In genomic region chr9:134686896-134687295, GRCh38 we compare ENCODE assay signal across 17 cellular contexts. TPM values are rescaled to one million over a fixed set of nuclear protein-coding genes. Genes with fewer than 3 reads are reported as not detected.
DNase-seq lines count a peak whose midpoint lies in the region; ATAC-seq, FAIRE-seq and TF ChIP-seq lines count a peak whose summit lies in the region.
"Had no signal": no experiment of that assay in that cellular context is flagged by ENCODE, and none has a peak within 500 bp of the region (broad histone marks: within the 10 kb centered on the region; RNA-seq: fewer than 3 reads in every experiment).

No MANE protein-coding gene starts in this region.

- 84% methylated on average over 9 of the region's 9 CpGs for WGBS in right cardiac atrium
- no CpG with 5 or more reads among the region's 9 CpGs for WGBS in neuronal stem cell (ENCODE audit: extremely low coverage in 2 of 2, insufficient read length in 2 of 2, insufficient replicate concordance in 1 of 2), 2 donors
- 97% methylated on average over 9 of the region's 9 CpGs for WGBS in smooth muscle cell (ENCODE audit: low lambda C conversion rate)

- H2BK5ac ChIP-seq in neuronal stem cell (ENCODE audit: low read length): no peak overlapping the region

- H3F3A ChIP-seq in smooth muscle cell (ENCODE audit: low read depth): peaks cover 83% of the 10 kb centered on the region

- intact Hi-C loops in right cardiac atrium (cut with DNase I) (no loop called here), left cardiac atrium (cut with DNase I) (no loop called here), kidney (cut with DNase I) (no loop called here), upper lobe of right lung (cut with DNase I) (no loop called here)

- H3K27me3 ChIP-seq in right cardiac atrium (ENCODE audit: control insufficient read depth, insufficient read depth) (no peaks in the 10 kb centered on the region), neuronal stem cell (ENCODE audit: control insufficient read depth in 3 of 3, insufficient read depth in 3 of 3, low read depth in 1 of 3, low read length in 3 of 3) (no peaks in the 10 kb centered on the region), smooth muscle cell (ENCODE audit: low read depth) (no peaks in the 10 kb centered on the region), upper lobe of right lung (no peaks in the 10 kb centered on the region)

- H2BK15ac ChIP-seq in neuronal stem cell (ENCODE audit: low read length): no peak overlapping the region

- H3K9ac ChIP-seq in kidney (ENCODE audit: low read length in 2 of 2) (no peak overlapping the region), neuronal stem cell (ENCODE audit: low read depth, low read length, poor library complexity) (no peak overlapping the region), smooth muscle cell (ENCODE audit: low read depth) (no peak overlapping the region)

- no peak for FAIRE-seq in kidney (lab: Jason Lieb, UNC)
- FAIRE-seq: A204.1, GM12892, HTR-8/SVneo had no signal

- H3K79me2 ChIP-seq in smooth muscle cell (ENCODE audit: low read depth): peaks cover 100% of the 10 kb centered on the region

- H3K79me1 ChIP-seq in neuronal stem cell (ENCODE audit: low read depth, low read length): no peaks in the 10 kb centered on the region

- peak overlapping the region; percentile 0 for H3K18ac ChIP-seq in neuronal stem cell (ENCODE audit: low read length)

- H3K14ac ChIP-seq in neuronal stem cell (ENCODE audit: low read length): peak overlapping the region; percentile 76

- no peak overlapping the region for H4K8ac ChIP-seq in neuronal stem cell (ENCODE audit: low read depth, low read length)

- no peak overlapping the region for H4K91ac ChIP-seq in neuronal stem cell (ENCODE audit: low read depth, low read length, poor library complexity)

- H2BK120ac ChIP-seq in neuronal stem cell (ENCODE audit: low read depth, low read length): no peak overlapping the region

- H3K9me3 ChIP-seq in right cardiac atrium (ENCODE audit: control insufficient read depth, low read length) (no peaks in the 10 kb centered on the region), kidney (ENCODE audit: control insufficient read depth in 1 of 2, low read length in 2 of 2) (no peaks in the 10 kb centered on the region), neuronal stem cell (replicated peaks in 1 of 2; ENCODE audit: control insufficient read depth in 2 of 2, insufficient read depth in 1 of 2, low read depth in 1 of 2, low read length in 2 of 2) (no peaks in the 10 kb centered on the region), smooth muscle cell (replicated peaks; ENCODE audit: low read depth) (no peaks in the 10 kb centered on the region), upper lobe of right lung (no peaks in the 10 kb centered on the region)
- H3K9me3 ChIP-seq: Caco-2, HAP-1 had no signal

- H3K4me1 ChIP-seq in right cardiac atrium (ENCODE audit: control insufficient read depth, insufficient read depth, low read length) (no peaks in the 10 kb centered on the region), kidney (ENCODE audit: control insufficient read depth in 1 of 2, insufficient read depth in 1 of 2, low read depth in 1 of 2, low read length in 2 of 2) (peaks cover 0 to 3% of the 10 kb centered on the region in 2 donors), neuronal stem cell (ENCODE audit: control insufficient read depth in 2 of 2, insufficient read depth in 1 of 2, low read depth in 1 of 2, low read length in 2 of 2) (no peaks in the 10 kb centered on the region), smooth muscle cell (ENCODE audit: low read depth) (no peaks in the 10 kb centered on the region), upper lobe of right lung (no peaks in the 10 kb centered on the region)
- H3K4me1 ChIP-seq: Caco-2, HAP-1 had no signal

- no peak overlapping the region for H3K4ac ChIP-seq in neuronal stem cell (ENCODE audit: low read length)

- H4K20me1 ChIP-seq in smooth muscle cell (ENCODE audit: low read depth): peaks cover 100% of the 10 kb centered on the region

- H3K27ac ChIP-seq in right cardiac atrium (ENCODE audit: low read length): no peak overlapping the region
- H3K27ac ChIP-seq in kidney (ENCODE audit: low read depth in 2 of 2, low read length in 2 of 2): no peak overlapping the region
- no peak overlapping the region for H3K27ac ChIP-seq in neuronal stem cell (replicated peaks; ENCODE audit: low read length)
- peak overlapping the region; percentile 35 for H3K27ac ChIP-seq in smooth muscle cell (ENCODE audit: low read depth)
- H3K27ac ChIP-seq in upper lobe of right lung: no peak overlapping the region

- H3K36me3 ChIP-seq in kidney (ENCODE audit: control insufficient read depth in 1 of 2, insufficient read depth in 2 of 2, low read length in 2 of 2) (no peaks in the 10 kb centered on the region), neuronal stem cell (replicated peaks in 1 of 2; ENCODE audit: control insufficient read depth in 2 of 2, insufficient read depth in 2 of 2, low read length in 2 of 2) (no peaks in the 10 kb centered on the region), smooth muscle cell (ENCODE audit: low read depth) (peaks cover 9% of the 10 kb centered on the region), upper lobe of right lung (no peaks in the 10 kb centered on the region)
- H3K36me3 ChIP-seq: HAP-1 had no signal

- H2AFZ ChIP-seq in neuronal stem cell (ENCODE audit: low read length): no peak overlapping the region
- no peak overlapping the region for H2AFZ ChIP-seq in smooth muscle cell (ENCODE audit: low read depth)

- no peak overlapping the region for H2AK5ac ChIP-seq in neuronal stem cell (ENCODE audit: low read depth, low read length)

- H3K4me2 ChIP-seq in neuronal stem cell (ENCODE audit: insufficient read depth, low read length, poor library complexity, severe bottlenecking) (no peak overlapping the region), smooth muscle cell (no peak overlapping the region)

- H3K4me3 ChIP-seq in right cardiac atrium (ENCODE audit: low read length) (no peak overlapping the region), kidney (ENCODE audit: low read length in 2 of 2) (no peak overlapping the region), neuronal stem cell (ENCODE audit: low read length in 2 of 2) (no peak overlapping the region), smooth muscle cell (no peak overlapping the region), upper lobe of right lung (no peak overlapping the region)
- H3K4me3 ChIP-seq: HAP-1 had no signal

- DNase-seq in right cardiac atrium (peak in 2 of 3 donors; percentile 4 to 15), left cardiac atrium (no peak), kidney (peak; percentile 43), neuronal stem cell (ENCODE audit: low spot score) (no peak), smooth muscle cell (lab: John Stamatoyannopoulos, UW; ENCODE audit: unreplicated experiment) (no peak), C1 segment of cervical spinal cord (lab: John Stamatoyannopoulos, UW) (no peak), upper lobe of right lung (no peak)
- DNase-seq in activated CD8-positive, alpha-beta memory T cell treated with anti-CD3 and anti-CD28 coated beads, Interleukin-2, amount 50 U/mL, for 48 hours: no peak
- DNase-seq: Caco-2; CD8-positive, alpha-beta memory T cell; DND-41; GDM1; GOT3 had no signal

- no peak overlapping the region for H3K23ac ChIP-seq in neuronal stem cell (ENCODE audit: low read depth, low read length, poor library complexity)

- TF ChIP-seq CTCF in kidney (IDR thresholded peaks at IDR 0.05; ENCODE audit: borderline replicate concordance, extremely low read depth, insufficient read depth): no peak
- TF ChIP-seq CTCF in smooth muscle cell (IDR thresholded peaks at IDR 0.05; ENCODE audit: borderline replicate concordance, insufficient read depth, poor library complexity, severe bottlenecking): no peak
- no peak for TF ChIP-seq CTCF in upper lobe of right lung (IDR thresholded peaks at IDR 0.05)

- ATAC-seq in right cardiac atrium (no peak), left cardiac atrium (no peak), upper lobe of right lung (no peak)

- H2BK12ac ChIP-seq in neuronal stem cell (ENCODE audit: low read length): no peak overlapping the region

RNA-seq across cellular contexts. Expression of gene COL5A1, which starts 45.3 kb away (rescaled TPM):
- total RNA-seq in right cardiac atrium (10 to 100 TPM; 16.0 to 35.8 (median 26.1) TPM), left cardiac atrium (10 to 100 TPM; 29.8 to 35.2 TPM), kidney (23.8 TPM), smooth muscle cell (1,084 and 1,167 TPM in 2 replicates), upper lobe of right lung (37.8 TPM)
- polyA plus RNA-seq in right cardiac atrium (15.4 TPM), kidney (ENCODE audit: insufficient read depth, low read depth, low replicate concordance) (2.4 TPM), smooth muscle cell (1,100 and 1,443 TPM in 2 replicates)
- polyA plus RNA-seq in neuronal stem cell (2013, experiment 1 of 2): 10.1 TPM
- polyA plus RNA-seq in neuronal stem cell (2013, experiment 2 of 2): 10.2 TPM

Comparison
In these comparisons a context has a peak if more than half of its experiments do, and no peak if none do; other contexts are left out.
1. DNase-seq: peak in right cardiac atrium (2 of 3) and kidney (single experiment); none in left cardiac atrium (single experiment), neuronal stem cell (single experiment), smooth muscle cell (single experiment), activated CD8-positive, alpha-beta memory T cell treated with anti-CD3 and anti-CD28 coated beads, Interleukin-2, amount 50 U/mL, for 48 hours (single experiment), C1 segment of cervical spinal cord (0 of 14) and upper lobe of right lung (single experiment).
2. RNA of gene COL5A1, which starts 45.3 kb away (total RNA-seq): 1,084 to 1,167 TPM in smooth muscle cell; 37.8 TPM in upper lobe of right lung (single experiment), 29.8 to 35.2 TPM in left cardiac atrium, 16.0 to 35.8 TPM in right cardiac atrium and 23.8 TPM in kidney (single experiment); every median in the first group is over 10 times any median in the second.